ENCODE assay signal across 7 cellular contexts in genomic region chr11:64844330-64845124, GRCh38. TPM values are rescaled to one million over a fixed set of nuclear protein-coding genes. Genes with fewer than 3 reads are reported as not detected.
DNase-seq lines count a peak whose midpoint lies in the region; TF ChIP-seq lines count a peak whose summit lies in the region.

Gene CDC42BPG (minus strand): TSS chr11:64844653. CDS start chr11:64844569, 84 bp downstream.

- TF ChIP-seq CTCF in GM13976 (IDR thresholded peaks at IDR 0.05; ENCODE audit: borderline replicate concordance, control extremely low read depth, extremely low read depth, insufficient read depth, missing control alignments), result peak; percentile 84
- peak; percentile 59 for TF ChIP-seq CTCF in astrocyte of the spinal cord (IDR thresholded peaks at IDR 0.05; ENCODE audit: low read depth, low read length)
- peak; percentile 55 for TF ChIP-seq CTCF in hepatocyte (IDR thresholded peaks at IDR 0.05; ENCODE audit: poor library complexity)

- DNase-seq in GM13976 (ENCODE audit: low spot score) (peak; percentile 88), NCI-H1417 (lab: John Stamatoyannopoulos, UW) (peak; percentile 91 to 96 (median 92)), T-helper 1 cell (peak; percentile 66 to 79 (median 69)), astrocyte of the spinal cord (ENCODE audit: low read depth, low spot score) (peak; percentile 34), hepatocyte (ENCODE audit: low spot score) (peak; percentile 95), NCI-H446 (lab: John Stamatoyannopoulos, UW) (no peak)

- peaks cover 15% of the 10 kb centered on the region for H3K79me2 ChIP-seq in hepatocyte

- H3K4me2 ChIP-seq in hepatocyte, result peak within 1 kb of the TSS; percentile 87

- peaks cover 32% of the 10 kb centered on the region for H3K4me1 ChIP-seq in hepatocyte (ENCODE audit: insufficient read depth)

- H3K27me3 ChIP-seq in hepatocyte, result no peaks in the 10 kb centered on the region

- no peaks in the 10 kb centered on the region for H3K9me2 ChIP-seq in hepatocyte (replicated peaks; ENCODE audit: insufficient read depth)

- no peaks in the 10 kb centered on the region for H3K36me3 ChIP-seq in hepatocyte (replicated peaks; ENCODE audit: insufficient read depth, low read depth)

- 3% methylated on average over 10 of the region's 96 CpGs for WGBS in hepatocyte (ENCODE audit: low lambda C conversion rate, missing lambda C conversion rate)

- H2AFZ ChIP-seq in hepatocyte, result peak within 1 kb of the TSS; percentile 77

- no peaks in the 10 kb centered on the region for H3K9me3 ChIP-seq in hepatocyte (ENCODE audit: low read depth)

- in situ Hi-C loops in GM13976 (cut with MboI; ENCODE audit: low sequenced_read_pairs, unreplicated experiment) (loop anchor here (5.0 kb wide), 1 partner anchor 48 kb away; no protein-coding TSS in a partner anchor), astrocyte of the spinal cord (cut with HindIII; ENCODE audit: low sequenced_read_pairs) (loop anchor here (10.0 kb wide), 1 partner anchor 50 kb away; no protein-coding TSS in a partner anchor)

- peak within 1 kb of the TSS; percentile 31 for H3K4me3 ChIP-seq in astrocyte of the spinal cord (ENCODE audit: low read depth, low read length)
- H3K4me3 ChIP-seq in hepatocyte, result peak within 1 kb of the TSS; percentile 80
- H3K4me3 ChIP-seq in skin epidermis, result peak within 1 kb of the TSS; percentile 38 to 58 (median 45)

- no peaks in the 10 kb centered on the region for H4K20me1 ChIP-seq in hepatocyte (ENCODE audit: insufficient read depth, poor library complexity, severe bottlenecking)

- H3K27ac ChIP-seq in hepatocyte, result peak within 1 kb of the TSS; percentile 91
- peak within 1 kb of the TSS; percentile 46 to 93 (median 83) for H3K27ac ChIP-seq in skin epidermis

RNA-seq across cellular contexts. Expression of gene CDC42BPG, which starts in this region (rescaled TPM):
- total RNA-seq in hepatocyte, result 6.5 and 8.4 TPM in 2 replicates
- polyA plus RNA-seq in hepatocyte, result 3.1 and 5.5 TPM in 2 replicates

Comparison
In these comparisons a context has a peak if more than half of its experiments do, and no peak if none do; other contexts are left out.
1. DNase-seq: peak in GM13976 (single experiment), NCI-H1417 (3 of 3), T-helper 1 cell (5 of 5), astrocyte of the spinal cord (single experiment) and hepatocyte (single experiment); none in NCI-H446 (0 of 2).
2. Peak in every context shown above with its lines, with median percentiles within 50 percentile points of each other: CTCF ChIP-seq and H3K4me3 ChIP-seq.